22 cellular contexts compared by ENCODE assay signal in genomic region chr7:70243443-70243842, GRCh38.
A peak's percentile ranks its signal among the peaks of the same experiment; 100 is the strongest.
DNase-seq lines count a peak whose midpoint lies in the region; ATAC-seq, FAIRE-seq and TF ChIP-seq lines count a peak whose summit lies in the region.
"Had no signal": no experiment of that assay in that cellular context is flagged by ENCODE, and none has a peak within 500 bp of the region (broad histone marks: within the 10 kb centered on the region; RNA-seq: fewer than 3 reads in every experiment).

No MANE protein-coding gene starts in this region.

- H2BK5ac ChIP-seq in IMR-90 (ENCODE audit: low read depth, low read length, poor library complexity, severe bottlenecking), result no peak overlapping the region
- H2BK5ac ChIP-seq in H1 (ENCODE audit: low read depth, low read length), result no peak overlapping the region

- no peak overlapping the region for H2BK15ac ChIP-seq in IMR-90 (ENCODE audit: low read depth, low read length)
- H2BK15ac ChIP-seq in H1 (ENCODE audit: low read length), result no peak overlapping the region

- no peak overlapping the region for H3K18ac ChIP-seq in IMR-90 (ENCODE audit: low read depth, low read length)
- no peak overlapping the region for H3K18ac ChIP-seq in H1 (ENCODE audit: extremely low read depth, low read length)

- H3K9ac ChIP-seq in IMR-90 (ENCODE audit: low read depth, low read length) (no peak overlapping the region), H1 (replicated peaks in 1 of 4; ENCODE audit: extremely low read depth in 1 of 4, low read depth in 3 of 4, low read length in 3 of 4) (no peak overlapping the region)
- H3K9ac ChIP-seq: BLaER1 had no signal

- in situ Hi-C loops in IMR-90 (cut with MboI; ENCODE audit: low sequenced_read_pairs), result no loop called here

- H3K23ac ChIP-seq in IMR-90 (ENCODE audit: low read depth, low read length) (no peak overlapping the region), H1 (ENCODE audit: insufficient read length) (no peak overlapping the region)

- no peak overlapping the region for H2BK12ac ChIP-seq in H1 (ENCODE audit: low read depth, low read length)

- H3K56ac ChIP-seq in IMR-90 (ENCODE audit: extremely low read depth, insufficient read depth, low read length), result no peak overlapping the region
- peak overlapping the region; percentile 3 for H3K56ac ChIP-seq in H1 (replicated peaks; ENCODE audit: insufficient read length, low read depth, low read length)

- H3K79me2 ChIP-seq in H1 (ENCODE audit: control insufficient read depth in 1 of 2, insufficient read depth in 2 of 2, low read length in 2 of 2), result no peaks in the 10 kb centered on the region

- H3K79me1 ChIP-seq in IMR-90 (ENCODE audit: low read depth in 1 of 2, low read length in 2 of 2), result no peaks in the 10 kb centered on the region
- no peaks in the 10 kb centered on the region for H3K79me1 ChIP-seq in H1 (ENCODE audit: low read depth, low read length)

- H2BK20ac ChIP-seq in IMR-90 (ENCODE audit: low read depth, low read length) (no peak overlapping the region), H1 (ENCODE audit: low read length) (no peak overlapping the region)

- no peak for TF ChIP-seq EP300 in A549 (IDR thresholded peaks at IDR 0.05)
- TF ChIP-seq EP300 in H1 (IDR thresholded peaks at IDR 0.05; ENCODE audit: borderline replicate concordance in 1 of 2, low read depth in 2 of 2, low read length in 2 of 2), result no peak

- dilution Hi-C loops in IMR-90 (cut with HindIII; ENCODE audit: low sequenced_read_pairs, unreplicated experiment), result no loop called here

- 27% methylated on average over 2 of the region's 2 CpGs for WGBS in A549 (ENCODE audit: missing lambda C conversion rate)
- WGBS in IMR-90 (ENCODE audit: extremely low coverage in 2 of 2, insufficient read length in 1 of 2), 2 experiments, result no CpG with 5 or more reads among the region's 2 CpGs
- WGBS in H1 (ENCODE audit: extremely low coverage in 1 of 2, insufficient coverage in 1 of 2, insufficient read length in 1 of 2, insufficient replicate concordance in 2 of 2, low coverage in 1 of 2, low lambda C conversion rate in 2 of 2, missing lambda C conversion rate in 1 of 2), 2 experiments, result 95% methylated on average over 2 of the region's 2 CpGs; no CpG with 5 or more reads in 1 of the 2 experiments

- no peak overlapping the region for H3K27ac Mint-ChIP-seq in activated naive CD4-positive, alpha-beta T cell treated with anti-CD3 and anti-CD28 coated beads, Interleukin-2, amount 50 U/mL, for 72 hours
- H3K27ac Mint-ChIP-seq: B cell; CD4-positive, CD25-positive, alpha-beta regulatory T cell; CD8-positive, alpha-beta T cell; H9 had no signal

- H3K4me2 ChIP-seq in A549, result no peak overlapping the region
- H3K4me2 ChIP-seq in IMR-90 (ENCODE audit: low read depth, low read length), result no peak overlapping the region
- no peak overlapping the region for H3K4me2 ChIP-seq in H1 (ENCODE audit: insufficient read depth in 1 of 2, low read depth in 2 of 2, low read length in 2 of 2)
- H3K4me2 ChIP-seq: BLaER1 had no signal

- H4K5ac ChIP-seq in IMR-90 (ENCODE audit: low read depth, low read length) (no peak overlapping the region), H1 (ENCODE audit: insufficient read length, low read depth, low read length) (no peak overlapping the region)

- H3K27ac ChIP-seq in A549 (no peak overlapping the region), IMR-90 (ENCODE audit: insufficient read depth, low read length) (no peak overlapping the region), H1 (ENCODE audit: low read depth, low read length) (no peak overlapping the region)
- H3K27ac ChIP-seq: BLaER1, C4-2B had no signal

- peaks cover 5 to 7% of the 10 kb centered on the region in 2 donors for H3K9me3 Mint-ChIP-seq in activated naive CD4-positive, alpha-beta T cell treated with anti-CD3 and anti-CD28 coated beads, Interleukin-2, amount 50 U/mL, for 72 hours
- H3K9me3 Mint-ChIP-seq: CD8-positive, alpha-beta T cell had no signal

- H4K91ac ChIP-seq in IMR-90 (ENCODE audit: insufficient read depth, low read depth, low read length), result no peak overlapping the region
- H4K91ac ChIP-seq in H1 (replicated peaks; ENCODE audit: insufficient read length, low read length), result no peak overlapping the region

- H2AK5ac ChIP-seq in IMR-90 (ENCODE audit: low read depth, low read length), result no peak overlapping the region
- no peak overlapping the region for H2AK5ac ChIP-seq in H1 (ENCODE audit: low read depth, low read length)

- no peak for FAIRE-seq in A549 (lab: Jason Lieb, UNC)
- peak; percentile 51 for FAIRE-seq in D721Med (lab: Jason Lieb, UNC)
- FAIRE-seq in H1 (lab: Jason Lieb, UNC), result no peak
- FAIRE-seq: GM12878, GM18507, GM19239 had no signal

- no TSS peak for BruUV-seq in IMR-90 (replicated peaks; lab: Mats Ljungman, UMichigan)

- no peaks in the 10 kb centered on the region for H3K9me1 ChIP-seq in IMR-90 (ENCODE audit: insufficient read depth, low read length)

- H3K9me3 ChIP-seq in A549 (no peaks in the 10 kb centered on the region), IMR-90 (ENCODE audit: control insufficient read depth, insufficient read depth, low read length) (no peaks in the 10 kb centered on the region), H1 (ENCODE audit: insufficient read depth in 2 of 2, low read depth in 1 of 2, low read length in 1 of 2) (no peaks in the 10 kb centered on the region)

- H3K4me1 ChIP-seq in A549 (no peaks in the 10 kb centered on the region), IMR-90 (ENCODE audit: control insufficient read depth, insufficient read depth, low read length) (no peaks in the 10 kb centered on the region), H1 (replicated peaks in 1 of 4; ENCODE audit: control insufficient read depth in 3 of 4, insufficient read depth in 4 of 4, low read length in 3 of 4) (peaks cover 0 to 4% (median 1%) of the 10 kb centered on the region in 4 experiments; a peak in 2 of 7 replicates)
- H3K4me1 ChIP-seq: BLaER1, Caco-2 had no signal

- DNase-seq in A549 (ENCODE audit: low read depth in 1 of 2, low spot score in 1 of 2) (no peak), D721Med (ENCODE audit: insufficient read length, low spot score) (no peak), IMR-90 (no peak), H1 (ENCODE audit: low read depth in 1 of 2, low spot score in 2 of 2) (no peak)
- no peak for DNase-seq in activated naive CD4-positive, alpha-beta T cell treated with anti-CD3 and anti-CD28 coated beads, Interleukin-2, amount 50 U/mL, for 72 hours (ENCODE audit: low spot score in 2 of 2)
- DNase-seq: Caco-2; CD4-positive, CD25-positive, alpha-beta regulatory T cell; CD8-positive, alpha-beta T cell; DMS79; EL; GDM1; GOT3; H9 had no signal

- H3K4me3 ChIP-seq in A549 (no peak overlapping the region), IMR-90 (ENCODE audit: insufficient read depth, low read depth, low read length) (no peak overlapping the region), H1 (ENCODE audit: extremely low read depth in 1 of 4, insufficient read depth in 2 of 4, low read depth in 3 of 4, low read length in 4 of 4) (no peak overlapping the region)
- H3K4me3 ChIP-seq: BLaER1, GM12878 had no signal

- TF ChIP-seq RAD21 in A549 (conservative IDR thresholded peaks at IDR 0.05 in 1 of 2, IDR thresholded peaks at IDR 0.05 in 1 of 2), result no peak
- TF ChIP-seq RAD21 in IMR-90 (IDR thresholded peaks at IDR 0.05; ENCODE audit: low read length), result no peak
- no peak for TF ChIP-seq RAD21 in H1 (IDR thresholded peaks at IDR 0.05 in 1 of 2, conservative IDR thresholded peaks at IDR 0.05 in 1 of 2; ENCODE audit: low read depth in 2 of 2, low read length in 2 of 2)

- H3K23me2 ChIP-seq in H1 (ENCODE audit: low read depth, low read length), result no peaks in the 10 kb centered on the region

- H4K20me1 ChIP-seq in IMR-90 (ENCODE audit: insufficient read depth, low read length) (no peaks in the 10 kb centered on the region), H1 (replicated peaks in 1 of 2; ENCODE audit: control insufficient read depth in 1 of 2, insufficient read depth in 2 of 2, low read length in 2 of 2) (no peaks in the 10 kb centered on the region)
- H4K20me1 ChIP-seq: BLaER1 had no signal

- TF ChIP-seq POLR2A in A549 (IDR thresholded peaks at IDR 0.05; ENCODE audit: low read length), result no peak
- no peak for TF ChIP-seq POLR2A in IMR-90 (IDR thresholded peaks at IDR 0.05; ENCODE audit: low read depth, low read length)
- no peak for TF ChIP-seq POLR2A in H1 (IDR thresholded peaks at IDR 0.05; ENCODE audit: control extremely low read depth in 1 of 2, low read depth in 2 of 2, low read length in 2 of 2)

- no peak overlapping the region for H2AK9ac ChIP-seq in IMR-90 (replicated peaks; ENCODE audit: low read depth, low read length, poor library complexity)

- H3K4ac ChIP-seq in IMR-90 (ENCODE audit: low read depth, low read length) (no peak overlapping the region), H1 (replicated peaks; ENCODE audit: insufficient read length, low read depth, low read length) (no peak overlapping the region)

- H2BK120ac ChIP-seq in IMR-90 (ENCODE audit: low read depth, low read length) (no peak overlapping the region), H1 (replicated peaks; ENCODE audit: low read depth, low read length) (no peak overlapping the region)

- H3K27me3 ChIP-seq in IMR-90 (ENCODE audit: control insufficient read depth, insufficient read depth, low read length), result no peaks in the 10 kb centered on the region
- no peaks in the 10 kb centered on the region for H3K27me3 ChIP-seq in H1 (replicated peaks in 1 of 4; ENCODE audit: control insufficient read depth in 3 of 4, extremely low read depth in 1 of 4, insufficient read depth in 3 of 4, low read length in 3 of 4)
- H3K27me3 ChIP-seq: BLaER1 had no signal

- ATAC-seq in A549 (no peak), IMR-90 (ENCODE audit: low read depth) (no peak), GM21423 (IDR thresholded peaks at IDR 0.05; ENCODE audit: unreplicated experiment) (no peak), GM19023 (IDR thresholded peaks at IDR 0.05; ENCODE audit: unreplicated experiment) (no peak)
- ATAC-seq in activated naive CD4-positive, alpha-beta T cell treated with anti-CD3 and anti-CD28 coated beads, Interleukin-2, amount 50 U/mL, for 72 hours, result no peak
- ATAC-seq: CD8-positive, alpha-beta T cell; GM12878; HCT116 had no signal

- intact Hi-C loops in IMR-90 (cut with micrococcal nuclease), result no loop called here

- H3K14ac ChIP-seq in IMR-90 (replicated peaks; ENCODE audit: low read depth, low read length) (no peak overlapping the region), H1 (ENCODE audit: insufficient read length) (no peak overlapping the region)

- no peaks in the 10 kb centered on the region for H3K36me3 ChIP-seq in IMR-90 (ENCODE audit: control insufficient read depth, insufficient read depth, low read length)
- no peaks in the 10 kb centered on the region for H3K36me3 ChIP-seq in H1 (ENCODE audit: control insufficient read depth in 2 of 4, insufficient read depth in 4 of 4, low read length in 3 of 4)

- H2AFZ ChIP-seq in IMR-90 (replicated peaks; ENCODE audit: low read length, poor library complexity) (no peak overlapping the region), H1 (ENCODE audit: low read length) (no peak overlapping the region)

- TF ChIP-seq CTCF in A549 (IDR thresholded peaks at IDR 0.05) (no peak), D721Med (IDR thresholded peaks at IDR 0.05; ENCODE audit: insufficient read depth, missing control alignments) (no peak), IMR-90 (conservative IDR thresholded peaks at IDR 0.05; ENCODE audit: low read depth, low read length) (no peak), H1 (IDR thresholded peaks at IDR 0.05; ENCODE audit: control extremely low read depth in 1 of 3, insufficient read depth in 1 of 3, low read depth in 1 of 3, low read length in 3 of 3) (no peak)

- H4K8ac ChIP-seq in IMR-90 (ENCODE audit: low read depth in 2 of 2, low read length in 2 of 2), result no peak overlapping the region
- no peak overlapping the region for H4K8ac ChIP-seq in H1 (ENCODE audit: extremely low read depth, insufficient read depth, low read length)

- no peaks in the 10 kb centered on the region for H3K36me3 Mint-ChIP-seq in activated naive CD4-positive, alpha-beta T cell treated with anti-CD3 and anti-CD28 coated beads, Interleukin-2, amount 50 U/mL, for 72 hours
- H3K36me3 Mint-ChIP-seq: CD4-positive, CD25-positive, alpha-beta regulatory T cell; CD8-positive, alpha-beta T cell had no signal

- CTCF ChIA-PET in A549 (lab: Yijun Ruan, JAX), result no interaction called here
- CTCF ChIA-PET in IMR-90 (lab: Yijun Ruan, JAX), result no interaction called here
- CTCF ChIA-PET in H1 (lab: Charles Lee; ENCODE audit: partially characterized antibody), result no interaction called here

- POLR2A ChIA-PET in A549 (lab: Yijun Ruan, JAX), result no interaction called here
- POLR2A ChIA-PET in IMR-90 (lab: Charles Lee; ENCODE audit: unreplicated experiment), result no interaction called here
- POLR2A ChIA-PET in H1 (lab: Charles Lee; ENCODE audit: partially characterized antibody), result no interaction called here

Comparison
In these comparisons a context has a peak if more than half of its experiments do, and no peak if none do; other contexts are left out.
1. Of the 18 proteins assayed by ChIP-seq in both H1 and A549: peak only in H1: none; only in A549: none; in both: MAFK; in neither: 17.